ENCODE assay signal across 35 cellular contexts in the genomic region with DNA sequence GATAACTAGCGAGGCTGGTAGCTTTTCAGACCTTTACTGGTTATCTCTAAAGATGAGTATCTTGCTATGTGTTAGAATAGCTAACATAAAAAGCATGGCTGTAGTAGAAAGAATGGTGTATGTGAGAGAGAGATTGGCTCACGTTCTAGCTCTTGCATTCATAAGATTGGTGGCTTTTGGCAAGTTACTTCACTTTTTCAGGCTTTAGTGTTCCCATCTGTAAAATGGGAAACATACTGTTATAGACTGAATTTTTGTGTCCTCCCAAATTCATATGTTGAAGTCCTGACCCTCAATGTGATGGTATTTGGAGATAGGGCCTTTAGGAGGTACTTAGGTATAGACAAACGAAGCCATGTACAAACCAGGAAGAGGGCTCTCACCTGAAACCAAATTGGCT.
"Had no signal": no experiment of that assay in that cellular context is flagged by ENCODE, and none has a peak within 500 bp of the region (broad histone marks: within the 10 kb centered on the region; RNA-seq: fewer than 3 reads in every experiment).

No MANE protein-coding gene starts in this region.

- H3K27ac ChIP-seq: KMS-11 had no signal

- DNase-seq: Karpas-422, Kasumi-1, MG63, MM.1S, MV-4-11, NCI-H1048, NCI-H1092, NCI-H1092 treated with DMSO at 0.1 percent for 48 hours, NCI-H1105, NCI-H1105 treated with DMSO at 0.1 percent for 48 hours, NCI-H1417, NCI-H1417 treated with DMSO at 0.1 percent for 48 hours, NCI-H1436, NCI-H1436 treated with DMSO at 0.1 percent for 48 hours, NCI-H146, NCI-H1694, NCI-H1694 treated with DMSO at 0.1 percent for 48 hours, NCI-H187, NCI-H187 treated with DMSO at 0.1 percent for 48 hours, NCI-H1930, NCI-H2029, NCI-H2029 treated with DMSO at 0.1 percent for 48 hours, NCI-H2081, NCI-H2081 treated with DMSO at 0.1 percent for 48 hours, NCI-H2107, NCI-H2171, NCI-H2171 treated with DMSO at 0.1 percent for 48 hours, NCI-H2227 treated with DMSO at 0.1 percent for 48 hours, NCI-H226, NCI-H345, NCI-H446, NCI-H446 treated with DMSO at 0.1 percent for 48 hours, NCI-H510A, NCI-H510A treated with DMSO at 0.1 percent for 48 hours had no signal

- H3K9ac ChIP-seq: KMS-11 had no signal

- H3K4me3 ChIP-seq: MG63 had no signal

- H3K9me3 ChIP-seq: MG63 had no signal

- H3K27me3 ChIP-seq: MG63 had no signal

- H3K4me2 ChIP-seq: KMS-11 had no signal

- H3K36me3 ChIP-seq: MG63 had no signal
